13 cellular contexts compared by ENCODE assay signal in the genomic region with DNA sequence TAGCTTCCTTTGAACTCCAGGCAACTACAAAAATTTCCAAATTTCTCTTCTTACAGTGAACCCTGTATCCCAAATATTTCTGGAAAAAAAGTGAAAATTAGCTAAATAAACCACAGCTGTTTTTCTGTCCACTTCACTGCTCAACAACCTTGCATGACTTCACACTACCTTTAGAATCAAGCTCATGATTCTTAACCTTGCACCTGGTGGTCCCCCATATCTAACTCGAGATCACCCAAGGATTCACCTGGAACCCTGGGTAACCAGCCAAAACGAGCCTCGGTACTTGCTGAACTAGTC. TPM values are rescaled to one million over a fixed set of nuclear protein-coding genes. Genes with fewer than 3 reads are reported as not detected.
DNase-seq lines count a peak whose midpoint lies in the region; ATAC-seq, FAIRE-seq and TF ChIP-seq lines count a peak whose summit lies in the region.
"Had no signal": no experiment of that assay in that cellular context is flagged by ENCODE, and none has a peak within 500 bp of the region (broad histone marks: within the 10 kb centered on the region; RNA-seq: fewer than 3 reads in every experiment).

No MANE protein-coding gene starts in this region.

- H3K4me3 ChIP-seq in A549 (no peak overlapping the region), GM23338 (no peak overlapping the region)
- H3K4me3 ChIP-seq: SJSA1 had no signal

- H3K9me3 ChIP-seq in A549: no peaks in the 10 kb centered on the region
- H3K9me3 ChIP-seq: BE2C, SJSA1 had no signal

- H3K4me1 ChIP-seq in A549: peaks cover 25% of the 10 kb centered on the region
- peaks cover 15% of the 10 kb centered on the region for H3K4me1 ChIP-seq in GM23338 (ENCODE audit: insufficient read depth)
- H3K4me1 ChIP-seq: BE2C had no signal

- TF ChIP-seq EP300 in A549 (IDR thresholded peaks at IDR 0.05): no peak

- H3K4me3 Mint-ChIP-seq in GM23338 (no peak overlapping the region), progenitor cell of endocrine pancreas (ENCODE audit: low read depth) (no peak overlapping the region)

- H3K4me1 Mint-ChIP-seq in GM23338 (peaks cover 16% of the 10 kb centered on the region), progenitor cell of endocrine pancreas (ENCODE audit: low read depth) (peaks cover 12% of the 10 kb centered on the region)

- no peak for FAIRE-seq in A549 (lab: Jason Lieb, UNC)

- peaks cover 23% of the 10 kb centered on the region for H3K79me2 ChIP-seq in GM23338 (replicated peaks; ENCODE audit: insufficient read depth)

- peaks cover 40% of the 10 kb centered on the region for H3K36me3 ChIP-seq in GM23338 (ENCODE audit: insufficient read depth)
- H3K36me3 ChIP-seq: BE2C had no signal

- ATAC-seq in A549 (no peak), GM23338 (no peak), HG03045 (IDR thresholded peaks at IDR 0.05; ENCODE audit: unreplicated experiment) (no peak), GM21526 (IDR thresholded peaks at IDR 0.05; ENCODE audit: low FRiP score, unreplicated experiment) (no peak)

- no peaks in the 10 kb centered on the region for H3K9me2 ChIP-seq in GM23338 (ENCODE audit: insufficient read depth)

- H3K27me3 ChIP-seq in GM23338 (ENCODE audit: insufficient read depth): no peaks in the 10 kb centered on the region
- H3K27me3 ChIP-seq: BE2C, SJSA1 had no signal

- H3K27ac Mint-ChIP-seq in GM23338: peak overlapping the region; percentile 51
- H3K27ac Mint-ChIP-seq in progenitor cell of endocrine pancreas: peak overlapping the region; percentile 69

- no peak for TF ChIP-seq POLR2A in A549 (IDR thresholded peaks at IDR 0.05; ENCODE audit: low read length)

- H3K27ac ChIP-seq in A549 (peak overlapping the region in 1 of 2 experiments; percentile 3; a peak in 1 of 6 replicates), GM23338 (ENCODE audit: low read depth) (peak overlapping the region; percentile 54), VCaP (no peak overlapping the region)
- H3K27ac ChIP-seq: SJSA1 had no signal

- H3K4me2 ChIP-seq in A549: no peak overlapping the region
- no peak overlapping the region for H3K4me2 ChIP-seq in GM23338

- no peak overlapping the region for H2AFZ ChIP-seq in GM23338

- TF ChIP-seq RAD21 in A549 (conservative IDR thresholded peaks at IDR 0.05 in 1 of 2, IDR thresholded peaks at IDR 0.05 in 1 of 2): no peak

- H3F3A ChIP-seq in GM23338 (replicated peaks; ENCODE audit: low read depth): 0 out of 2 replicates have a peak, but pooled peaks cover 22% of the 10 kb centered on the region

- POLR2A ChIA-PET in A549 (lab: Yijun Ruan, JAX): interaction anchor here (1.2 to 1.3 kb wide), 2 partner anchors 46 to 47 kb away, joined by 3 read pairs; partner anchors contain the start of gene PDLIM1

- H3K9me3 Mint-ChIP-seq in GM23338: peaks cover 10% of the 10 kb centered on the region
- no peaks in the 10 kb centered on the region for H3K9me3 Mint-ChIP-seq in progenitor cell of endocrine pancreas (ENCODE audit: low read depth)

- peaks cover 9% of the 10 kb centered on the region for H3K27me3 Mint-ChIP-seq in GM23338 (ENCODE audit: insufficient read depth, low read depth, poor library complexity)
- no peaks in the 10 kb centered on the region for H3K27me3 Mint-ChIP-seq in progenitor cell of endocrine pancreas

- TF ChIP-seq CTCF in A549 (IDR thresholded peaks at IDR 0.05): no peak
- no peak for TF ChIP-seq CTCF in GM23338 (conservative IDR thresholded peaks at IDR 0.05; ENCODE audit: low read depth in 2 of 2)
- peak; percentile 40 for TF ChIP-seq CTCF in VCaP (conservative IDR thresholded peaks at IDR 0.05)
- no peak for TF ChIP-seq CTCF in progenitor cell of endocrine pancreas (IDR thresholded peaks at IDR 0.05; ENCODE audit: unreplicated experiment)

- 41% methylated on average over 3 of the region's 3 CpGs for WGBS in A549 (ENCODE audit: missing lambda C conversion rate)

- DNase-seq in A549 (ENCODE audit: low read depth in 1 of 2, low spot score in 1 of 2): no peak
- DNase-seq in GM23338 (ENCODE audit: low spot score): no peak
- no peak for DNase-seq in progenitor cell of endocrine pancreas (ENCODE audit: low spot score, unreplicated experiment)
- no peak for DNase-seq in NCI-H1048 (lab: John Stamatoyannopoulos, UW)
- no peak for DNase-seq in NCI-H2107 (lab: John Stamatoyannopoulos, UW)
- DNase-seq: DMS 273 treated with DMSO at 0.1 percent for 48 hours, GOT3, NCI-H1417 treated with DMSO at 0.1 percent for 48 hours had no signal

- H4K20me1 ChIP-seq in GM23338 (replicated peaks; ENCODE audit: insufficient read depth): no peaks in the 10 kb centered on the region

- CTCF ChIA-PET in A549 (lab: Yijun Ruan, JAX): interaction anchor here (0.6 to 18.4 kb wide), 59 partner anchors 10 to 619 kb away, joined by 3 to 637 read pairs (median 5); partner anchors contain the start of genes ACSM6 and PDLIM1

- H3K36me3 Mint-ChIP-seq in GM23338 (ENCODE audit: low read depth) (peaks cover 57% of the 10 kb centered on the region), progenitor cell of endocrine pancreas (ENCODE audit: insufficient read depth) (peaks cover 20% of the 10 kb centered on the region)

TF ChIP-seq in A549, 52 proteins besides CTCF, POLR2A, EP300 and RAD21:
- TF ChIP-seq CHD2 (IDR thresholded peaks at IDR 0.05; ENCODE audit: low read length, partially characterized antibody): no peak
- TF ChIP-seq JUNB (IDR thresholded peaks at IDR 0.05): no peak
- TF ChIP-seq MYC (IDR thresholded peaks at IDR 0.05; ENCODE audit: borderline replicate concordance, low read length): 0 out of 2 replicates have a peak, but pooled peaks have one; percentile 8
- no peak for TF ChIP-seq JUN (IDR thresholded peaks at IDR 0.05)
- no peak for TF ChIP-seq CEBPB (IDR thresholded peaks at IDR 0.05)
- TF ChIP-seq SMC3 (IDR thresholded peaks at IDR 0.05): 0 out of 3 replicates have a peak, but pooled peaks have one; percentile 0
- no peak for TF ChIP-seq KDM5A (IDR thresholded peaks at IDR 0.05)
- no peak for TF ChIP-seq BCL3 (IDR thresholded peaks at IDR 0.05)

TF ChIP-seq in GM23338, 12 proteins besides CTCF, POLR2A, EP300 and RAD21 (continues in another document):
- TF ChIP-seq EZH2phosphoT487 (IDR thresholded peaks at IDR 0.05; ENCODE audit: unreplicated experiment): no peak
- no peak for TF ChIP-seq ZNF331 (CRISPR knock-in tag; IDR thresholded peaks at IDR 0.05; ENCODE audit: low read depth)

RNA-seq across cellular contexts. Expression of gene PDLIM1, which starts 47.5 kb away (rescaled TPM):
- polyA plus RNA-seq in A549 (2011; rRNA removed): 92.5 and 132 TPM in 2 replicates
- 101 and 102 TPM in 2 replicates for polyA plus RNA-seq in A549 (2012; cell fraction: cytosol; rRNA removed)
- polyA plus RNA-seq in A549 (2012; cell fraction: nucleus; rRNA removed): 58.7 and 96.7 TPM in 2 replicates
- polyA plus RNA-seq in A549 (2017; fragmentation: RNase III; extraction: RNeasy Plus Mini Kit Qiagen cat#74134 plus additional on column Dnase treatment): 123 to 147 TPM (median 128 TPM) in 3 replicates
- polyA minus RNA-seq in A549 (2011; rRNA and poly(A)+ RNA removed): 119 and 120 TPM in 2 replicates
- total RNA-seq in GM23338 (2014; rRNA removed; shearing (Covaris generic)): 110 and 111 TPM in 2 replicates
- 227 and 233 TPM in 2 replicates for polyA plus RNA-seq in GM23338 (2016; fragmentation: Nextera tagmentation; extraction: Ambion mirVana)
- 113 and 118 TPM in 2 replicates for total RNA-seq in progenitor cell of endocrine pancreas

RNA-seq across cellular contexts. Expression of gene ACSM6, which starts 49.2 kb away (rescaled TPM):
- polyA plus RNA-seq in A549 (2011; rRNA removed) (not detected in 2 replicates), A549 (2017; fragmentation: RNase III; extraction: RNeasy Plus Mini Kit Qiagen cat#74134 plus additional on column Dnase treatment) (not detected in 3 replicates), GM23338 (2016; fragmentation: Nextera tagmentation; extraction: Ambion mirVana) (0.65 and 0.90 TPM in 2 replicates)
- not detected in 2 replicates for polyA plus RNA-seq in A549 (2012; cell fraction: cytosol; rRNA removed)
- not detected in 2 replicates for polyA plus RNA-seq in A549 (2012; cell fraction: nucleus; rRNA removed)
- polyA minus RNA-seq in A549 (2011; rRNA and poly(A)+ RNA removed): not detected in 2 replicates
- not detected in 2 replicates for total RNA-seq in GM23338 (2014; rRNA removed; shearing (Covaris generic))
- not detected in 2 replicates for total RNA-seq in progenitor cell of endocrine pancreas
- total RNA-seq: SJSA1 had no signal
